Comparison of ENCODE assay signal across 26 cellular contexts in genomic region chr9:108694191-108694590, GRCh38.
"Had no signal": no experiment of that assay in that cellular context is flagged by ENCODE, and none has a peak within 500 bp of the region (broad histone marks: within the 10 kb centered on the region; RNA-seq: fewer than 3 reads in every experiment).

No MANE protein-coding gene starts in this region.

- H3K27me3 ChIP-seq: adrenal gland, Peyer's patch, SJCRH30 had no signal

- ATAC-seq: activated CD4-positive, CD25-positive, alpha-beta regulatory T cell treated with anti-CD3 and anti-CD28 coated beads, Interleukin-2, amount 50 U/mL, for 24 hours; activated CD8-positive, alpha-beta T cell treated with anti-CD3 and anti-CD28 coated beads for 36 hours; activated T-cell treated with anti-CD3 and anti-CD28 coated beads, Interleukin-2, amount 50 U/mL, for 72 hours had no signal

- DNase-seq: activated CD4-positive, alpha-beta T cell treated with anti-CD3 and anti-CD28 coated beads for 4 hours; activated CD8-positive, alpha-beta memory T cell treated with anti-CD3 and anti-CD28 coated beads, Interleukin-2, amount 50 U/mL, for 4 hours; activated CD8-positive, alpha-beta T cell treated with anti-CD3 and anti-CD28 coated beads for 36 hours; activated naive CD4-positive, alpha-beta T cell treated with anti-CD3 and anti-CD28 coated beads, Interleukin-2, amount 50 U/mL, for 16 hours; activated naive CD8-positive, alpha-beta T cell treated with anti-CD3 and anti-CD28 coated beads, Interleukin-2, amount 10 ng/mL, durations not matched to agents 7 days and 5 days; activated T-cell treated with anti-CD3 and anti-CD28 coated beads, Interleukin-2, amount 50 U/mL, for 72 hours; adrenal gland; anterior cingulate cortex; NCI-H1092; NCI-H1417; NCI-H1930; NCI-H2107; NCI-H2171 treated with DMSO at 0.1 percent for 48 hours; NCI-H446; NCI-H524; Peyer's patch; Right ventricle myocardium superior; SJCRH30; SK-N-SH; T-helper 1 cell; WERI-Rb-1 had no signal

- H3K27ac ChIP-seq: adrenal gland, KMS-11, Peyer's patch, RWPE1, SJCRH30, WERI-Rb-1 had no signal

- H3K4me3 ChIP-seq: adrenal gland, Peyer's patch, SJCRH30 had no signal

- H3K9ac ChIP-seq: KMS-11, SK-N-SH had no signal

- H3K36me3 ChIP-seq: adrenal gland, Peyer's patch, SJCRH30 had no signal

- H3K4me2 ChIP-seq: KMS-11, SK-N-SH had no signal

- H3K27ac Mint-ChIP-seq: activated CD8-positive, alpha-beta T cell treated with anti-CD3 and anti-CD28 coated beads for 36 hours; activated naive CD8-positive, alpha-beta T cell treated with anti-CD3 and anti-CD28 coated beads, Interleukin-2, amount 10 ng/mL, durations not matched to agents 7 days and 5 days; activated T-cell treated with anti-CD3 and anti-CD28 coated beads, Interleukin-2, amount 50 U/mL, for 72 hours; activated T-helper 2 cell treated with anti-CD3 and anti-CD28 coated beads, Interferon-gamma antibody, Interleukin-2, Interleukin-4, amounts not matched to agents 10 μg/mL and 5 μg/mL and 100 μg/mL, durations not matched to agents 14 hours and 24 hours and 36 hours; IgD-negative memory B cell had no signal

- H3K4me3 Mint-ChIP-seq: activated CD8-positive, alpha-beta T cell treated with anti-CD3 and anti-CD28 coated beads for 36 hours; activated naive CD8-positive, alpha-beta T cell treated with anti-CD3 and anti-CD28 coated beads, Interleukin-2, amount 10 ng/mL, durations not matched to agents 7 days and 5 days; activated T-cell treated with anti-CD3 and anti-CD28 coated beads, Interleukin-2, amount 50 U/mL, for 72 hours; IgD-negative memory B cell had no signal

- H3K4me1 ChIP-seq: adrenal gland, Peyer's patch, SJCRH30 had no signal

- H3K4me1 Mint-ChIP-seq: activated naive CD8-positive, alpha-beta T cell treated with anti-CD3 and anti-CD28 coated beads, Interleukin-2, amount 10 ng/mL, durations not matched to agents 7 days and 5 days had no signal

- H3K27me3 Mint-ChIP-seq: activated CD8-positive, alpha-beta T cell treated with anti-CD3 and anti-CD28 coated beads for 36 hours; activated naive CD8-positive, alpha-beta T cell treated with anti-CD3 and anti-CD28 coated beads, Interleukin-2, amount 10 ng/mL, durations not matched to agents 7 days and 5 days; IgD-negative memory B cell had no signal

- H3K9me3 ChIP-seq: adrenal gland, SJCRH30, SK-N-SH had no signal

- H3K36me3 Mint-ChIP-seq: activated naive CD8-positive, alpha-beta T cell treated with anti-CD3 and anti-CD28 coated beads, Interleukin-2, amount 10 ng/mL, durations not matched to agents 7 days and 5 days had no signal
